ENCODE assay signal across 15 cellular contexts in genomic region chr1:207813946-207814345, GRCh38.
DNase-seq lines count a peak whose midpoint lies in the region; ATAC-seq and TF ChIP-seq lines count a peak whose summit lies in the region.
"Had no signal": no experiment of that assay in that cellular context is flagged by ENCODE, and none has a peak within 500 bp of the region (broad histone marks: within the 10 kb centered on the region; RNA-seq: fewer than 3 reads in every experiment).

No MANE protein-coding gene starts in this region.

- H3K36me3 ChIP-seq in heart left ventricle (peaks cover 0 to 96% (median 90%) of the 10 kb centered on the region in 9 donors), transverse colon (peaks cover 0 to 54% (median 24%) of the 10 kb centered on the region in 4 donors)

- in situ Hi-C loops in transverse colon (cut with MboI; ENCODE audit: low pct_ligation_motif_present in 1 of 4, low pct_unique_long_range_greater_than_20kb in 1 of 4, low sequenced_read_pairs in 3 of 4) (no loop called here), GM13977 (cut with MboI; ENCODE audit: low pct_unique_long_range_greater_than_20kb, low sequenced_read_pairs, unreplicated experiment) (no loop called here)

- H3K4me3 Mint-ChIP-seq in neural crest cell: no peak overlapping the region

- no peaks in the 10 kb centered on the region for H3K27me3 Mint-ChIP-seq in neural crest cell (ENCODE audit: low read depth)

- H3K27ac Mint-ChIP-seq in neural crest cell (ENCODE audit: unreplicated experiment): peak overlapping the region; percentile 19

- H3K4me1 ChIP-seq in heart left ventricle: peaks cover 28 to 98% (median 94%) of the 10 kb centered on the region in 12 donors
- peaks cover 73 to 96% (median 85%) of the 10 kb centered on the region in 4 donors for H3K4me1 ChIP-seq in transverse colon

- ATAC-seq in heart left ventricle (peak in 1 of 4 donors; percentile 2), Right ventricle myocardium superior (ENCODE audit: poor library complexity) (no peak), SK-N-SH treated with all-trans-retinoic acid at 6 μM for 48 hours (no peak)

- no peaks in the 10 kb centered on the region for H3K9me3 Mint-ChIP-seq in neural crest cell

- no peaks in the 10 kb centered on the region for H3K9me3 ChIP-seq in heart left ventricle
- no peaks in the 10 kb centered on the region for H3K9me3 ChIP-seq in transverse colon
- H3K9me3 ChIP-seq: SK-N-SH had no signal

- no peak for TF ChIP-seq EP300 in transverse colon (IDR thresholded peaks at IDR 0.05; ENCODE audit: low read depth)

- 40 to 65% (median 51%) methylated on average over 3 of the region's 3 CpGs for WGBS in heart left ventricle, 4 donors
- WGBS in transverse colon (ENCODE audit: low coverage in 1 of 2), 2 donors: 69% methylated on average over 3 of the region's 3 CpGs; no CpG with 5 or more reads in 1 of the 2 donors

- H3K4me1 Mint-ChIP-seq in neural crest cell: no peaks in the 10 kb centered on the region

- peak in 1 of 5 donors; percentile 43 for DNase-seq in heart left ventricle
- no peak for DNase-seq in Right ventricle myocardium superior
- no peak for DNase-seq in neural crest cell (ENCODE audit: low read depth, low spot score)
- no peak for DNase-seq in transverse colon
- no peak for DNase-seq in GM13977 (ENCODE audit: low spot score)
- DNase-seq in NCI-H1436 (lab: John Stamatoyannopoulos, UW): no peak
- DNase-seq: KG1, NCI-H1417 treated with DMSO at 0.1 percent for 48 hours, NCI-H446, OCI-M1, SK-N-SH, small intestine had no signal

- no peaks in the 10 kb centered on the region for H3K27me3 ChIP-seq in heart left ventricle
- H3K27me3 ChIP-seq in transverse colon: no peaks in the 10 kb centered on the region
- H3K27me3 ChIP-seq: hepatocyte had no signal

- TF ChIP-seq CTCF in heart left ventricle (IDR thresholded peaks at IDR 0.05) (no peak), neural crest cell (conservative IDR thresholded peaks at IDR 0.05) (no peak), transverse colon (IDR thresholded peaks at IDR 0.05) (no peak), GM13977 (IDR thresholded peaks at IDR 0.05; ENCODE audit: extremely low read depth, insufficient read depth, missing control alignments) (no peak)

- H3K36me3 Mint-ChIP-seq in neural crest cell (ENCODE audit: low read depth): peaks cover 4% of the 10 kb centered on the region

- TF ChIP-seq POLR2A in heart left ventricle (IDR thresholded peaks at IDR 0.05) (no peak), transverse colon (IDR thresholded peaks at IDR 0.05) (no peak)

- peak overlapping the region in 6 of 12 donors; percentile 8 to 35 (median 16) for H3K4me3 ChIP-seq in heart left ventricle
- no peak overlapping the region for H3K4me3 ChIP-seq in transverse colon
- H3K4me3 ChIP-seq: hepatocyte had no signal

- peak overlapping the region; percentile 56 to 98 (median 81) for H3K27ac ChIP-seq in heart left ventricle
- H3K27ac ChIP-seq in cingulate gyrus (ENCODE audit: low read depth, low read length): peak overlapping the region; percentile 97
- H3K27ac ChIP-seq in transverse colon: peak overlapping the region; percentile 16 to 86 (median 73)
- H3K27ac ChIP-seq: hepatocyte had no signal

- intact Hi-C loops in heart left ventricle (cut with DNase I) (loop anchor here in 1 of 10 donors (10.0 kb wide), 1 partner anchor 171 kb away; no protein-coding TSS in a partner anchor), Right ventricle myocardium superior (cut with DNase I) (no loop called here), transverse colon (cut with DNase I; ENCODE audit: low total_unique reads) (no loop called here)

TF ChIP-seq in SK-N-SH treated with all-trans-retinoic acid at 6 μM for 48 hours, 23 proteins besides CTCF, POLR2A, EP300 and RAD21:
- no peak for TF ChIP-seq ISL1 (CRISPR knock-in tag; IDR thresholded peaks at IDR 0.05)
- no peak for TF ChIP-seq TSHZ2 (CRISPR knock-in tag; IDR thresholded peaks at IDR 0.05)
- no peak for TF ChIP-seq ZNF8 (CRISPR knock-in tag; IDR thresholded peaks at IDR 0.05)
- no peak for TF ChIP-seq ARNTL (CRISPR knock-in tag; IDR thresholded peaks at IDR 0.05; ENCODE audit: borderline replicate concordance, low read depth)
- TF ChIP-seq POU6F1 (CRISPR knock-in tag; IDR thresholded peaks at IDR 0.05; ENCODE audit: borderline replicate concordance, low read depth): no peak
- TF ChIP-seq BACH2 (CRISPR knock-in tag; IDR thresholded peaks at IDR 0.05; ENCODE audit: borderline replicate concordance): no peak
- no peak for TF ChIP-seq ZC3H10 (CRISPR knock-in tag; IDR thresholded peaks at IDR 0.05)
- TF ChIP-seq TOX (CRISPR knock-in tag; IDR thresholded peaks at IDR 0.05; ENCODE audit: borderline replicate concordance): no peak
- TF ChIP-seq CREB5 (CRISPR knock-in tag; IDR thresholded peaks at IDR 0.05; ENCODE audit: low read depth): no peak
- no peak for TF ChIP-seq CSDC2 (CRISPR knock-in tag; IDR thresholded peaks at IDR 0.05)
- no peak for TF ChIP-seq PPARA (CRISPR knock-in tag; IDR thresholded peaks at IDR 0.05; ENCODE audit: borderline replicate concordance)
- no peak for TF ChIP-seq TCF4 (CRISPR knock-in tag; IDR thresholded peaks at IDR 0.05; ENCODE audit: borderline replicate concordance)
- TF ChIP-seq ZFP30 (CRISPR knock-in tag; IDR thresholded peaks at IDR 0.05): no peak
